4 cellular contexts compared by ENCODE assay signal in genomic region chr4:109861941-109862340, GRCh38. TPM values are rescaled to one million over a fixed set of nuclear protein-coding genes. Genes with fewer than 3 reads are reported as not detected.
"Had no signal": no experiment of that assay in that cellular context is flagged by ENCODE, and none has a peak within 500 bp of the region (broad histone marks: within the 10 kb centered on the region; RNA-seq: fewer than 3 reads in every experiment).

No MANE protein-coding gene starts in this region.

- DNase-seq: GDM1, GF-D8 had no signal

- H3K4me3 ChIP-seq: GM12878 had no signal

RNA-seq across cellular contexts. Expression of gene LRIT3, which starts 14.0 kb away (rescaled TPM):
- total RNA-seq: G401, GM12878 had no signal

RNA-seq across cellular contexts. Expression of gene RRH, which starts 34.2 kb away (rescaled TPM):
- total RNA-seq: G401, GM12878 had no signal

RNA-seq across cellular contexts. Expression of gene EGF, which starts 50.7 kb away (rescaled TPM):
- total RNA-seq: G401 had no signal
